ENCODE assay signal across 15 cellular contexts in genomic region chr12:130951636-130952035, GRCh38. TPM values are rescaled to one million over a fixed set of nuclear protein-coding genes. Genes with fewer than 3 reads are reported as not detected.
"Had no signal": no experiment of that assay in that cellular context is flagged by ENCODE, and none has a peak within 500 bp of the region (broad histone marks: within the 10 kb centered on the region; RNA-seq: fewer than 3 reads in every experiment).

No MANE protein-coding gene starts in this region.

- H3K27ac ChIP-seq: ascending aorta, breast epithelium, thyroid gland had no signal

- DNase-seq: activated CD4-positive, alpha-beta T cell treated with anti-CD3 and anti-CD28 coated beads, Interleukin-2, amount 50 U/mL, for 1 hour; activated CD8-positive, alpha-beta memory T cell treated with anti-CD3 and anti-CD28 coated beads for 24 hours; activated naive CD8-positive, alpha-beta T cell treated with anti-CD3 and anti-CD28 coated beads for 36 hours; endodermal cell; gastrocnemius medialis; heart right ventricle; mammary epithelial cell; mucosa of descending colon; thyroid gland had no signal

- H3K4me1 ChIP-seq: breast epithelium, gastrocnemius medialis had no signal

- H3K4me3 ChIP-seq: ascending aorta, breast epithelium, gastrocnemius medialis, heart right ventricle, mucosa of descending colon, thyroid gland had no signal

- H3K27me3 ChIP-seq: ascending aorta, gastrocnemius medialis, heart right ventricle, thyroid gland had no signal

- H3K9me3 ChIP-seq: ascending aorta, breast epithelium, gastrocnemius medialis, heart right ventricle, mucosa of descending colon, thyroid gland had no signal

- H3K36me3 ChIP-seq: ascending aorta, breast epithelium, gastrocnemius medialis, thyroid gland had no signal

- ATAC-seq: gastrocnemius medialis; heart right ventricle; mucosa of descending colon; natural killer cell treated with Interleukin-12 subunit alpha and Interleukin-12 subunit beta and Interleukin-15 and Interleukin-18, amount 100 ng/mL, for 72 hours; stimulated activated effector memory CD8-positive, alpha-beta T cell treated with anti-CD3 and anti-CD28 coated beads, Interleukin-12 subunit alpha, Interleukin-12 subunit beta, amount 100 ng/mL, for 72 hours had no signal

RNA-seq across cellular contexts. Expression of gene ADGRD1, which starts 2.1 kb away (rescaled TPM):
- total RNA-seq: epithelial cell of proximal tubule; mammary epithelial cell; natural killer cell treated with Interleukin-12 subunit alpha and Interleukin-12 subunit beta and Interleukin-15 and Interleukin-18, amount 100 ng/mL, for 72 hours; pulmonary artery endothelial cell had no signal
- polyA plus RNA-seq: mammary epithelial cell had no signal
